In the genomic region with DNA sequence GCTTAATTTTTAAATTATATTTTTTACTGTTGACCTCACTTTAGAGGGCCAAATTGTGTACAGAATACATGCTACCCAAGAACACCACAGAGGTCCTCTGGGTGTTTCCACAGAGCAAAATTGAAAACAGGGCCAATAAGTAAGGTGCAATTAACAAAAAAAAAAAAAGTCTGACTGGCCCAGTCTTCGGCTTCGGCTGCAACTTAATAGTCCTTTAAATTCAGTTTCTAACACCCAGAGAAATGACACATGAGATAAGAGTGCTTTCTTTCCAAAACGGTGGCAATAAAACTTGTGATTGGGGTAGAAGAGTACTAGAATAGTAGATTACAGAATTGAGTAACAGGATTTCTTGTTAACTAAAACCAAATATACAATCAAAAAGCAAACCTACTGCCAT, we compare ENCODE assay signal across 1 cellular context.
TF ChIP-seq lines count a peak whose summit lies in the region.

No MANE protein-coding gene starts in this region.

TF ChIP-seq in HEK293, 187 proteins besides CTCF, POLR2A, EP300 and RAD21 (continued from another document and continues in another):
- TF ChIP-seq, protein P1, sequence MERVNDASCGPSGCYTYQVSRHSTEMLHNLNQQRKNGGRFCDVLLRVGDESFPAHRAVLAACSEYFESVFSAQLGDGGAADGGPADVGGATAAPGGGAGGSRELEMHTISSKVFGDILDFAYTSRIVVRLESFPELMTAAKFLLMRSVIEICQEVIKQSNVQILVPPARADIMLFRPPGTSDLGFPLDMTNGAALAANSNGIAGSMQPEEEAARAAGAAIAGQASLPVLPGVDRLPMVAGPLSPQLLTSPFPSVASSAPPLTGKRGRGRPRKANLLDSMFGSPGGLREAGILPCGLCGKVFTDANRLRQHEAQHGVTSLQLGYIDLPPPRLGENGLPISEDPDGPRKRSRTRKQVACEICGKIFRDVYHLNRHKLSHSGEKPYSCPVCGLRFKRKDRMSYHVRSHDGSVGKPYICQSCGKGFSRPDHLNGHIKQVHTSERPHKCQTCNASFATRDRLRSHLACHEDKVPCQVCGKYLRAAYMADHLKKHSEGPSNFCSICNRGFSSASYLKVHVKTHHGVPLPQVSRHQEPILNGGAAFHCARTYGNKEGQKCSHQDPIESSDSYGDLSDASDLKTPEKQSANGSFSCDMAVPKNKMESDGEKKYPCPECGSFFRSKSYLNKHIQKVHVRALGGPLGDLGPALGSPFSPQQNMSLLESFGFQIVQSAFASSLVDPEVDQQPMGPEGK (tag by site-specific recombination; IDR thresholded peaks at IDR 0.05): peak; percentile 55; the same call in 1 of the 2 replicates
- TF ChIP-seq ZNF404 (tag by site-specific recombination; IDR thresholded peaks at IDR 0.05): no peak
- TF ChIP-seq ZBTB48 (tag by site-specific recombination; IDR thresholded peaks at IDR 0.05): no peak
- TF ChIP-seq ZNF221 (tag by site-specific recombination; IDR thresholded peaks at IDR 0.05; ENCODE audit: borderline replicate concordance): no peak
- TF ChIP-seq, protein P2, sequence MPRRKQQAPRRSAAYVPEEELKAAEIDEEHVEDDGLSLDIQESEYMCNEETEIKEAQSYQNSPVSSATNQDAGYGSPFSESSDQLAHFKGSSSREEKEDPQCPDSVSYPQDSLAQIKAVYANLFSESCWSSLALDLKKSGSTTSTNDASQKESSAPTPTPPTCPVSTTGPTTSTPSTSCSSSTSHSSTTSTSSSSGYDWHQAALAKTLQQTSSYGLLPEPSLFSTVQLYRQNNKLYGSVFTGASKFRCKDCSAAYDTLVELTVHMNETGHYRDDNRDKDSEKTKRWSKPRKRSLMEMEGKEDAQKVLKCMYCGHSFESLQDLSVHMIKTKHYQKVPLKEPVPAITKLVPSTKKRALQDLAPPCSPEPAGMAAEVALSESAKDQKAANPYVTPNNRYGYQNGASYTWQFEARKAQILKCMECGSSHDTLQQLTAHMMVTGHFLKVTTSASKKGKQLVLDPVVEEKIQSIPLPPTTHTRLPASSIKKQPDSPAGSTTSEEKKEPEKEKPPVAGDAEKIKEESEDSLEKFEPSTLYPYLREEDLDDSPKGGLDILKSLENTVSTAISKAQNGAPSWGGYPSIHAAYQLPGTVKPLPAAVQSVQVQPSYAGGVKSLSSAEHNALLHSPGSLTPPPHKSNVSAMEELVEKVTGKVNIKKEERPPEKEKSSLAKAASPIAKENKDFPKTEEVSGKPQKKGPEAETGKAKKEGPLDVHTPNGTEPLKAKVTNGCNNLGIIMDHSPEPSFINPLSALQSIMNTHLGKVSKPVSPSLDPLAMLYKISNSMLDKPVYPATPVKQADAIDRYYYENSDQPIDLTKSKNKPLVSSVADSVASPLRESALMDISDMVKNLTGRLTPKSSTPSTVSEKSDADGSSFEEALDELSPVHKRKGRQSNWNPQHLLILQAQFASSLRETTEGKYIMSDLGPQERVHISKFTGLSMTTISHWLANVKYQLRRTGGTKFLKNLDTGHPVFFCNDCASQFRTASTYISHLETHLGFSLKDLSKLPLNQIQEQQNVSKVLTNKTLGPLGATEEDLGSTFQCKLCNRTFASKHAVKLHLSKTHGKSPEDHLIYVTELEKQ (tag by site-specific recombination; IDR thresholded peaks at IDR 0.05; ENCODE audit: borderline replicate concordance): peak; percentile 78; the same call in 1 of the 2 replicates
- TF ChIP-seq, protein P3, sequence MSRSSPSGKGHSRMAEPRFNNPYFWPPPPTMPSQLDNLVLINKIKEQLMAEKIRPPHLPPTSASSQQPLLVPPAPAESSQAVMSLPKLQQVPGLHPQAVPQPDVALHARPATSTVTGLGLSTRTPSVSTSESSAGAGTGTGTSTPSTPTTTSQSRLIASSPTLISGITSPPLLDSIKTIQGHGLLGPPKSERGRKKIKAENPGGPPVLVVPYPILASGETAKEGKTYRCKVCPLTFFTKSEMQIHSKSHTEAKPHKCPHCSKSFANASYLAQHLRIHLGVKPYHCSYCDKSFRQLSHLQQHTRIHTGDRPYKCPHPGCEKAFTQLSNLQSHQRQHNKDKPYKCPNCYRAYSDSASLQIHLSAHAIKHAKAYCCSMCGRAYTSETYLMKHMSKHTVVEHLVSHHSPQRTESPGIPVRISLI (tag by site-specific recombination; IDR thresholded peaks at IDR 0.05): peak; percentile 67
- TF ChIP-seq ZNF610 (tag by site-specific recombination; IDR thresholded peaks at IDR 0.05; ENCODE audit: borderline replicate concordance): no peak
- TF ChIP-seq, protein P4, sequence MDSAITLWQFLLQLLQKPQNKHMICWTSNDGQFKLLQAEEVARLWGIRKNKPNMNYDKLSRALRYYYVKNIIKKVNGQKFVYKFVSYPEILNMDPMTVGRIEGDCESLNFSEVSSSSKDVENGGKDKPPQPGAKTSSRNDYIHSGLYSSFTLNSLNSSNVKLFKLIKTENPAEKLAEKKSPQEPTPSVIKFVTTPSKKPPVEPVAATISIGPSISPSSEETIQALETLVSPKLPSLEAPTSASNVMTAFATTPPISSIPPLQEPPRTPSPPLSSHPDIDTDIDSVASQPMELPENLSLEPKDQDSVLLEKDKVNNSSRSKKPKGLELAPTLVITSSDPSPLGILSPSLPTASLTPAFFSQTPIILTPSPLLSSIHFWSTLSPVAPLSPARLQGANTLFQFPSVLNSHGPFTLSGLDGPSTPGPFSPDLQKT (IDR thresholded peaks at IDR 0.05; ENCODE audit: borderline replicate concordance, low read depth, low read length): no peak
- no peak for TF ChIP-seq SP2 (tag by site-specific recombination; IDR thresholded peaks at IDR 0.05)
- no peak for TF ChIP-seq WT1 (tag by site-specific recombination; IDR thresholded peaks at IDR 0.05)
- TF ChIP-seq ZNF211 (tag by site-specific recombination; IDR thresholded peaks at IDR 0.05; ENCODE audit: low read depth): no peak
- no peak for TF ChIP-seq ZNF202 (tag by site-specific recombination; IDR thresholded peaks at IDR 0.05; ENCODE audit: borderline replicate concordance)
- no peak for TF ChIP-seq ZNF621 (tag by site-specific recombination; IDR thresholded peaks at IDR 0.05)
- TF ChIP-seq ZNF121 (tag by site-specific recombination; IDR thresholded peaks at IDR 0.05): no peak
- no peak for TF ChIP-seq ZNF76 (tag by site-specific recombination; IDR thresholded peaks at IDR 0.05; ENCODE audit: borderline replicate concordance, low read depth)
- no peak for TF ChIP-seq SETDB1 (IDR thresholded peaks at IDR 0.05; ENCODE audit: insufficient read length, low read length)
- TF ChIP-seq, protein P5, sequence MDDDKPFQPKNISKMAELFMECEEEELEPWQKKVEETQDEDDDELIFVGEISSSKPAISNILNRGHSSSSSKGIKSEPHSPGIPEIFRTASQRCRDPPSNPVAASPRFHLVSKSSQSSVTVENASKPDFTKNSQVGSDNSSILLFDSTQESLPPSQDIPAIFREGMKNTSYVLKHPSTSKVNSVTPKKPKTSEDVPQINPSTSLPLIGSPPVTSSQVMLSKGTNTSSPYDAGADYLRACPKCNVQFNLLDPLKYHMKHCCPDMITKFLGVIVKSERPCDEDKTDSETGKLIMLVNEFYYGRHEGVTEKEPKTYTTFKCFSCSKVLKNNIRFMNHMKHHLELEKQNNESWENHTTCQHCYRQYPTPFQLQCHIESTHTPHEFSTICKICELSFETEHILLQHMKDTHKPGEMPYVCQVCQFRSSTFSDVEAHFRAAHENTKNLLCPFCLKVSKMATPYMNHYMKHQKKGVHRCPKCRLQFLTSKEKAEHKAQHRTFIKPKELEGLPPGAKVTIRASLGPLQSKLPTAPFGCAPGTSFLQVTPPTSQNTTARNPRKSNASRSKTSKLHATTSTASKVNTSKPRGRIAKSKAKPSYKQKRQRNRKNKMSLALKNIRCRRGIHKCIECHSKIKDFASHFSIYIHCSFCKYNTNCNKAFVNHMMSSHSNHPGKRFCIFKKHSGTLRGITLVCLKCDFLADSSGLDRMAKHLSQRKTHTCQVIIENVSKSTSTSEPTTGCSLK (tag by site-specific recombination; IDR thresholded peaks at IDR 0.05): no peak
- no peak for TF ChIP-seq GLI4 (tag by site-specific recombination; IDR thresholded peaks at IDR 0.05)
- no peak for TF ChIP-seq RBAK (tag by site-specific recombination; IDR thresholded peaks at IDR 0.05)
- no peak for TF ChIP-seq HOXC10 (CRISPR knock-in tag; IDR thresholded peaks at IDR 0.05)
- no peak for TF ChIP-seq ZNF777 (tag by site-specific recombination; IDR thresholded peaks at IDR 0.05; ENCODE audit: borderline replicate concordance)
- TF ChIP-seq ZNF140 (tag by site-specific recombination; IDR thresholded peaks at IDR 0.05): no peak
- TF ChIP-seq, protein P6, sequence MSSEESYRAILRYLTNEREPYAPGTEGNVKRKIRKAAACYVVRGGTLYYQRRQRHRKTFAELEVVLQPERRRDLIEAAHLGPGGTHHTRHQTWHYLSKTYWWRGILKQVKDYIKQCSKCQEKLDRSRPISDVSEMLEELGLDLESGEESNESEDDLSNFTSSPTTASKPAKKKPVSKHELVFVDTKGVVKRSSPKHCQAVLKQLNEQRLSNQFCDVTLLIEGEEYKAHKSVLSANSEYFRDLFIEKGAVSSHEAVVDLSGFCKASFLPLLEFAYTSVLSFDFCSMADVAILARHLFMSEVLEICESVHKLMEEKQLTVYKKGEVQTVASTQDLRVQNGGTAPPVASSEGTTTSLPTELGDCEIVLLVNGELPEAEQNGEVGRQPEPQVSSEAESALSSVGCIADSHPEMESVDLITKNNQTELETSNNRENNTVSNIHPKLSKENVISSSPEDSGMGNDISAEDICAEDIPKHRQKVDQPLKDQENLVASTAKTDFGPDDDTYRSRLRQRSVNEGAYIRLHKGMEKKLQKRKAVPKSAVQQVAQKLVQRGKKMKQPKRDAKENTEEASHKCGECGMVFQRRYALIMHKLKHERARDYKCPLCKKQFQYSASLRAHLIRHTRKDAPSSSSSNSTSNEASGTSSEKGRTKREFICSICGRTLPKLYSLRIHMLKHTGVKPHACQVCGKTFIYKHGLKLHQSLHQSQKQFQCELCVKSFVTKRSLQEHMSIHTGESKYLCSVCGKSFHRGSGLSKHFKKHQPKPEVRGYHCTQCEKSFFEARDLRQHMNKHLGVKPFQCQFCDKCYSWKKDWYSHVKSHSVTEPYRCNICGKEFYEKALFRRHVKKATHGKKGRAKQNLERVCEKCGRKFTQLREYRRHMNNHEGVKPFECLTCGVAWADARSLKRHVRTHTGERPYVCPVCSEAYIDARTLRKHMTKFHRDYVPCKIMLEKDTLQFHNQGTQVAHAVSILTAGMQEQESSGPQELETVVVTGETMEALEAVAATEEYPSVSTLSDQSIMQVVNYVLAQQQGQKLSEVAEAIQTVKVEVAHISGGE (tag by site-specific recombination; conservative IDR thresholded peaks at IDR 0.05; ENCODE audit: low read depth): no peak
- 0 out of 2 replicates have a peak, but pooled peaks have one; percentile 54 for TF ChIP-seq GLI2 (tag by site-specific recombination; IDR thresholded peaks at IDR 0.05; ENCODE audit: borderline replicate concordance, low read depth)
- TF ChIP-seq OSR2 (tag by site-specific recombination; IDR thresholded peaks at IDR 0.05): peak; percentile 82
- no peak for TF ChIP-seq ZNF112 (tag by site-specific recombination; IDR thresholded peaks at IDR 0.05)
- no peak for TF ChIP-seq SCRT1 (tag by site-specific recombination; IDR thresholded peaks at IDR 0.05; ENCODE audit: borderline replicate concordance)
- no peak for TF ChIP-seq ZNF776 (tag by site-specific recombination; IDR thresholded peaks at IDR 0.05; ENCODE audit: borderline replicate concordance)
- no peak for TF ChIP-seq ZNF707 (tag by site-specific recombination; IDR thresholded peaks at IDR 0.05)
- TF ChIP-seq SALL2 (tag by site-specific recombination; IDR thresholded peaks at IDR 0.05; ENCODE audit: borderline replicate concordance): no peak
- no peak for TF ChIP-seq ZNF544 (tag by site-specific recombination; IDR thresholded peaks at IDR 0.05)
- TF ChIP-seq, protein P7, sequence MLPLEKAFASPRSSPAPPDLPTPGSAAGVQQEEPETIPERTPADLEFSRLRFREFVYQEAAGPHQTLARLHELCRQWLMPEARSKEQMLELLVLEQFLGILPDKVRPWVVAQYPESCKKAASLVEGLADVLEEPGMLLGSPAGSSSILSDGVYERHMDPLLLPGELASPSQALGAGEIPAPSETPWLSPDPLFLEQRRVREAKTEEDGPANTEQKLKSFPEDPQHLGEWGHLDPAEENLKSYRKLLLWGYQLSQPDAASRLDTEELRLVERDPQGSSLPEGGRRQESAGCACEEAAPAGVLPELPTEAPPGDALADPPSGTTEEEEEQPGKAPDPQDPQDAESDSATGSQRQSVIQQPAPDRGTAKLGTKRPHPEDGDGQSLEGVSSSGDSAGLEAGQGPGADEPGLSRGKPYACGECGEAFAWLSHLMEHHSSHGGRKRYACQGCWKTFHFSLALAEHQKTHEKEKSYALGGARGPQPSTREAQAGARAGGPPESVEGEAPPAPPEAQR (tag by site-specific recombination; IDR thresholded peaks at IDR 0.05): no peak
- no peak for TF ChIP-seq ZNF391 (tag by site-specific recombination; IDR thresholded peaks at IDR 0.05; ENCODE audit: borderline replicate concordance, low read depth)
- TF ChIP-seq, protein P8, sequence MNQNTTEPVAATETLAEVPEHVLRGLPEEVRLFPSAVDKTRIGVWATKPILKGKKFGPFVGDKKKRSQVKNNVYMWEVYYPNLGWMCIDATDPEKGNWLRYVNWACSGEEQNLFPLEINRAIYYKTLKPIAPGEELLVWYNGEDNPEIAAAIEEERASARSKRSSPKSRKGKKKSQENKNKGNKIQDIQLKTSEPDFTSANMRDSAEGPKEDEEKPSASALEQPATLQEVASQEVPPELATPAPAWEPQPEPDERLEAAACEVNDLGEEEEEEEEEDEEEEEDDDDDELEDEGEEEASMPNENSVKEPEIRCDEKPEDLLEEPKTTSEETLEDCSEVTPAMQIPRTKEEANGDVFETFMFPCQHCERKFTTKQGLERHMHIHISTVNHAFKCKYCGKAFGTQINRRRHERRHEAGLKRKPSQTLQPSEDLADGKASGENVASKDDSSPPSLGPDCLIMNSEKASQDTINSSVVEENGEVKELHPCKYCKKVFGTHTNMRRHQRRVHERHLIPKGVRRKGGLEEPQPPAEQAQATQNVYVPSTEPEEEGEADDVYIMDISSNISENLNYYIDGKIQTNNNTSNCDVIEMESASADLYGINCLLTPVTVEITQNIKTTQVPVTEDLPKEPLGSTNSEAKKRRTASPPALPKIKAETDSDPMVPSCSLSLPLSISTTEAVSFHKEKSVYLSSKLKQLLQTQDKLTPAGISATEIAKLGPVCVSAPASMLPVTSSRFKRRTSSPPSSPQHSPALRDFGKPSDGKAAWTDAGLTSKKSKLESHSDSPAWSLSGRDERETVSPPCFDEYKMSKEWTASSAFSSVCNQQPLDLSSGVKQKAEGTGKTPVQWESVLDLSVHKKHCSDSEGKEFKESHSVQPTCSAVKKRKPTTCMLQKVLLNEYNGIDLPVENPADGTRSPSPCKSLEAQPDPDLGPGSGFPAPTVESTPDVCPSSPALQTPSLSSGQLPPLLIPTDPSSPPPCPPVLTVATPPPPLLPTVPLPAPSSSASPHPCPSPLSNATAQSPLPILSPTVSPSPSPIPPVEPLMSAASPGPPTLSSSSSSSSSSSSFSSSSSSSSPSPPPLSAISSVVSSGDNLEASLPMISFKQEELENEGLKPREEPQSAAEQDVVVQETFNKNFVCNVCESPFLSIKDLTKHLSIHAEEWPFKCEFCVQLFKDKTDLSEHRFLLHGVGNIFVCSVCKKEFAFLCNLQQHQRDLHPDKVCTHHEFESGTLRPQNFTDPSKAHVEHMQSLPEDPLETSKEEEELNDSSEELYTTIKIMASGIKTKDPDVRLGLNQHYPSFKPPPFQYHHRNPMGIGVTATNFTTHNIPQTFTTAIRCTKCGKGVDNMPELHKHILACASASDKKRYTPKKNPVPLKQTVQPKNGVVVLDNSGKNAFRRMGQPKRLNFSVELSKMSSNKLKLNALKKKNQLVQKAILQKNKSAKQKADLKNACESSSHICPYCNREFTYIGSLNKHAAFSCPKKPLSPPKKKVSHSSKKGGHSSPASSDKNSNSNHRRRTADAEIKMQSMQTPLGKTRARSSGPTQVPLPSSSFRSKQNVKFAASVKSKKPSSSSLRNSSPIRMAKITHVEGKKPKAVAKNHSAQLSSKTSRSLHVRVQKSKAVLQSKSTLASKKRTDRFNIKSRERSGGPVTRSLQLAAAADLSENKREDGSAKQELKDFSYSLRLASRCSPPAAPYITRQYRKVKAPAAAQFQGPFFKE (tag by site-specific recombination; IDR thresholded peaks at IDR 0.05; ENCODE audit: borderline replicate concordance): no peak
- TF ChIP-seq ZNF660 (tag by site-specific recombination; IDR thresholded peaks at IDR 0.05): 0 out of 2 replicates have a peak, but pooled peaks have one; percentile 15
